Comparison of ENCODE assay signal across 1 cellular context in the genomic region with DNA sequence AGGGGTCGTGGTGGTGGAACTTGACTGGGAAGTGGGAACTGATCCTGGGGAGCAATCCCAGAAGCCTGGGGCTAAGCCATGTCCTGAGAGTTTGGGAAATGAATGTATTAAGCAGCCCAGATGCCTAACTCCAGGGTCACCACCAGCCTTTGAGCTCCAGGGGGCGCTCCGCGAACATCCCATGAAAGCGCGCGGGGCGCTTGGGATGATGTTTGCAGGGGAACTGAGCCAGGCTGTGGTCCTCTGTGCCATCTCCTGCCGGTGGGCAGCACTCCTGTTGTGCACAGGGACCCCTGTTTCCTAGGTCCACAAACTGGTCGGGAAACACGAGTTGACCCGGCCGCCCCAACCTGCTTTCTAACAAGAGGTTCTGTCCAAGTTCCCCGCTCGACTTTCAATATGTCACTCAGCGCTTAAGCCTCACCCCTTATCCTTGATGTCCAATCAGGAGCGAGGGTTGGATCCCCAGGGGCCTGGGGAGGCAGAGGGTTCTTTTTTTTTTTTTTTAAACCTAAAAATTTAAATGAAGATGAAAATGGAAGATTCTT.
A peak's percentile ranks its signal among the peaks of the same experiment; 100 is the strongest.
TF ChIP-seq lines count a peak whose summit lies in the region.

No MANE protein-coding gene starts in this region.

TF ChIP-seq in H1, 55 proteins besides CTCF, POLR2A, EP300 and RAD21:
- TF ChIP-seq KDM4A (IDR thresholded peaks at IDR 0.05; ENCODE audit: low read depth, low read length, severe bottlenecking) (peak; percentile 60), JUND (IDR thresholded peaks at IDR 0.05; ENCODE audit: low read length) (peak; percentile 8; the same call in 1 of the 2 replicates), KDM1A (IDR thresholded peaks at IDR 0.05; ENCODE audit: borderline replicate concordance, low read length) (no peak; the same call in 1 of the 2 replicates), KDM5A (IDR thresholded peaks at IDR 0.05; ENCODE audit: low read length) (no peak), CREB1 (IDR thresholded peaks at IDR 0.05) (0 out of 2 replicates have a peak, but pooled peaks have one; percentile 32)
